In the genomic region with DNA sequence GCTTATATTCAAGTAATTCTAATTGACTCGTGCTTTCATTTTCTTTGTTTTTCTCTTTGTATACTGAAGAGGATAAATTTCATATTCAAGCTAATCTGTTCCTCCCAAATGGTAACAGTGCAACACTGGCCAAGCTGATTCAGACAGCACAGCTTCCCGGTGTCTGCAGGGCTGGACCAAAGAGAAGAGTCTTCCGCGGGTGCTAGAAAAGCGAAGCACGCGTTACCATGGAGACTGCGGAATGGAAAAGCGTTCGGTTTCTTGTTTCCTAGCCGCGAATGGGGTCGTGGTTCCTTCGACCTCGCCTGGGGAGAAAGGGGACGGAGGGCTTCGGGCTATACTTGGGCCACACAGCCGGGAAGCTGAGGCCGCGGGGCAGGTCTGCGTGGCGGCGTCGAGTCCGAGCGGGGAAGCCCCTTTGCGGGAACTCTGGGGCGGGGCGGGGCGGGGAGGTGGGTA, we compare ENCODE assay signal across 1 cellular context.
TF ChIP-seq lines count a peak whose summit lies in the region.

No MANE protein-coding gene starts in this region.

TF ChIP-seq in H1, 55 proteins besides CTCF, POLR2A, EP300 and RAD21 (continued from another document):
- TF ChIP-seq, protein P1, sequence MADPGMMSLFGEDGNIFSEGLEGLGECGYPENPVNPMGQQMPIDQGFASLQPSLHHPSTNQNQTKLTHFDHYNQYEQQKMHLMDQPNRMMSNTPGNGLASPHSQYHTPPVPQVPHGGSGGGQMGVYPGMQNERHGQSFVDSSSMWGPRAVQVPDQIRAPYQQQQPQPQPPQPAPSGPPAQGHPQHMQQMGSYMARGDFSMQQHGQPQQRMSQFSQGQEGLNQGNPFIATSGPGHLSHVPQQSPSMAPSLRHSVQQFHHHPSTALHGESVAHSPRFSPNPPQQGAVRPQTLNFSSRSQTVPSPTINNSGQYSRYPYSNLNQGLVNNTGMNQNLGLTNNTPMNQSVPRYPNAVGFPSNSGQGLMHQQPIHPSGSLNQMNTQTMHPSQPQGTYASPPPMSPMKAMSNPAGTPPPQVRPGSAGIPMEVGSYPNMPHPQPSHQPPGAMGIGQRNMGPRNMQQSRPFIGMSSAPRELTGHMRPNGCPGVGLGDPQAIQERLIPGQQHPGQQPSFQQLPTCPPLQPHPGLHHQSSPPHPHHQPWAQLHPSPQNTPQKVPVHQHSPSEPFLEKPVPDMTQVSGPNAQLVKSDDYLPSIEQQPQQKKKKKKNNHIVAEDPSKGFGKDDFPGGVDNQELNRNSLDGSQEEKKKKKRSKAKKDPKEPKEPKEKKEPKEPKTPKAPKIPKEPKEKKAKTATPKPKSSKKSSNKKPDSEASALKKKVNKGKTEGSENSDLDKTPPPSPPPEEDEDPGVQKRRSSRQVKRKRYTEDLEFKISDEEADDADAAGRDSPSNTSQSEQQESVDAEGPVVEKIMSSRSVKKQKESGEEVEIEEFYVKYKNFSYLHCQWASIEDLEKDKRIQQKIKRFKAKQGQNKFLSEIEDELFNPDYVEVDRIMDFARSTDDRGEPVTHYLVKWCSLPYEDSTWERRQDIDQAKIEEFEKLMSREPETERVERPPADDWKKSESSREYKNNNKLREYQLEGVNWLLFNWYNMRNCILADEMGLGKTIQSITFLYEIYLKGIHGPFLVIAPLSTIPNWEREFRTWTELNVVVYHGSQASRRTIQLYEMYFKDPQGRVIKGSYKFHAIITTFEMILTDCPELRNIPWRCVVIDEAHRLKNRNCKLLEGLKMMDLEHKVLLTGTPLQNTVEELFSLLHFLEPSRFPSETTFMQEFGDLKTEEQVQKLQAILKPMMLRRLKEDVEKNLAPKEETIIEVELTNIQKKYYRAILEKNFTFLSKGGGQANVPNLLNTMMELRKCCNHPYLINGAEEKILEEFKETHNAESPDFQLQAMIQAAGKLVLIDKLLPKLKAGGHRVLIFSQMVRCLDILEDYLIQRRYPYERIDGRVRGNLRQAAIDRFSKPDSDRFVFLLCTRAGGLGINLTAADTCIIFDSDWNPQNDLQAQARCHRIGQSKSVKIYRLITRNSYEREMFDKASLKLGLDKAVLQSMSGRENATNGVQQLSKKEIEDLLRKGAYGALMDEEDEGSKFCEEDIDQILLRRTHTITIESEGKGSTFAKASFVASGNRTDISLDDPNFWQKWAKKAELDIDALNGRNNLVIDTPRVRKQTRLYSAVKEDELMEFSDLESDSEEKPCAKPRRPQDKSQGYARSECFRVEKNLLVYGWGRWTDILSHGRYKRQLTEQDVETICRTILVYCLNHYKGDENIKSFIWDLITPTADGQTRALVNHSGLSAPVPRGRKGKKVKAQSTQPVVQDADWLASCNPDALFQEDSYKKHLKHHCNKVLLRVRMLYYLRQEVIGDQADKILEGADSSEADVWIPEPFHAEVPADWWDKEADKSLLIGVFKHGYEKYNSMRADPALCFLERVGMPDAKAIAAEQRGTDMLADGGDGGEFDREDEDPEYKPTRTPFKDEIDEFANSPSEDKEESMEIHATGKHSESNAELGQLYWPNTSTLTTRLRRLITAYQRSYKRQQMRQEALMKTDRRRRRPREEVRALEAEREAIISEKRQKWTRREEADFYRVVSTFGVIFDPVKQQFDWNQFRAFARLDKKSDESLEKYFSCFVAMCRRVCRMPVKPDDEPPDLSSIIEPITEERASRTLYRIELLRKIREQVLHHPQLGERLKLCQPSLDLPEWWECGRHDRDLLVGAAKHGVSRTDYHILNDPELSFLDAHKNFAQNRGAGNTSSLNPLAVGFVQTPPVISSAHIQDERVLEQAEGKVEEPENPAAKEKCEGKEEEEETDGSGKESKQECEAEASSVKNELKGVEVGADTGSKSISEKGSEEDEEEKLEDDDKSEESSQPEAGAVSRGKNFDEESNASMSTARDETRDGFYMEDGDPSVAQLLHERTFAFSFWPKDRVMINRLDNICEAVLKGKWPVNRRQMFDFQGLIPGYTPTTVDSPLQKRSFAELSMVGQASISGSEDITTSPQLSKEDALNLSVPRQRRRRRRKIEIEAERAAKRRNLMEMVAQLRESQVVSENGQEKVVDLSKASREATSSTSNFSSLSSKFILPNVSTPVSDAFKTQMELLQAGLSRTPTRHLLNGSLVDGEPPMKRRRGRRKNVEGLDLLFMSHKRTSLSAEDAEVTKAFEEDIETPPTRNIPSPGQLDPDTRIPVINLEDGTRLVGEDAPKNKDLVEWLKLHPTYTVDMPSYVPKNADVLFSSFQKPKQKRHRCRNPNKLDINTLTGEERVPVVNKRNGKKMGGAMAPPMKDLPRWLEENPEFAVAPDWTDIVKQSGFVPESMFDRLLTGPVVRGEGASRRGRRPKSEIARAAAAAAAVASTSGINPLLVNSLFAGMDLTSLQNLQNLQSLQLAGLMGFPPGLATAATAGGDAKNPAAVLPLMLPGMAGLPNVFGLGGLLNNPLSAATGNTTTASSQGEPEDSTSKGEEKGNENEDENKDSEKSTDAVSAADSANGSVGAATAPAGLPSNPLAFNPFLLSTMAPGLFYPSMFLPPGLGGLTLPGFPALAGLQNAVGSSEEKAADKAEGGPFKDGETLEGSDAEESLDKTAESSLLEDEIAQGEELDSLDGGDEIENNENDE (IDR thresholded peaks at IDR 0.05; ENCODE audit: insufficient replicate concordance, low read length), result no peak
- no peak for TF ChIP-seq TBP (IDR thresholded peaks at IDR 0.05; ENCODE audit: low read depth, low read length)
- TF ChIP-seq JUN (IDR thresholded peaks at IDR 0.05; ENCODE audit: low read depth, low read length), result no peak
- TF ChIP-seq MAFK (IDR thresholded peaks at IDR 0.05; ENCODE audit: low read depth, low read length), result no peak
- TF ChIP-seq ASH2L (IDR thresholded peaks at IDR 0.05; ENCODE audit: low read length), result peak; percentile 33
- TF ChIP-seq NRF1 (IDR thresholded peaks at IDR 0.05; ENCODE audit: low read depth, low read length), result no peak
- TF ChIP-seq, protein P2, sequence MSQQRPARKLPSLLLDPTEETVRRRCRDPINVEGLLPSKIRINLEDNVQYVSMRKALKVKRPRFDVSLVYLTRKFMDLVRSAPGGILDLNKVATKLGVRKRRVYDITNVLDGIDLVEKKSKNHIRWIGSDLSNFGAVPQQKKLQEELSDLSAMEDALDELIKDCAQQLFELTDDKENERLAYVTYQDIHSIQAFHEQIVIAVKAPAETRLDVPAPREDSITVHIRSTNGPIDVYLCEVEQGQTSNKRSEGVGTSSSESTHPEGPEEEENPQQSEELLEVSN (IDR thresholded peaks at IDR 0.05), result 0 out of 2 replicates have a peak, but pooled peaks have one; percentile 36
- no peak for TF ChIP-seq NANOG (IDR thresholded peaks at IDR 0.05; ENCODE audit: insufficient read depth, low read depth, low read length, poor library complexity, severe bottlenecking)
- TF ChIP-seq TAF7 (optimal IDR thresholded peaks at IDR 0.05; ENCODE audit: borderline replicate concordance, low read depth, low read length), result no peak
- TF ChIP-seq, protein P3, sequence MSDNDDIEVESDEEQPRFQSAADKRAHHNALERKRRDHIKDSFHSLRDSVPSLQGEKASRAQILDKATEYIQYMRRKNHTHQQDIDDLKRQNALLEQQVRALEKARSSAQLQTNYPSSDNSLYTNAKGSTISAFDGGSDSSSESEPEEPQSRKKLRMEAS (IDR thresholded peaks at IDR 0.05), result peak; percentile 26; the same call in 1 of the 2 replicates
- no peak for TF ChIP-seq SRF (IDR thresholded peaks at IDR 0.05; ENCODE audit: low read depth, low read length)
- TF ChIP-seq RBBP5 (IDR thresholded peaks at IDR 0.05; ENCODE audit: borderline replicate concordance, low read depth, low read length), result 0 out of 2 replicates have a peak, but pooled peaks have one; percentile 41
- no peak for TF ChIP-seq POU5F1 (IDR thresholded peaks at IDR 0.05; ENCODE audit: low read depth, low read length)
- TF ChIP-seq CTBP2 (IDR thresholded peaks at IDR 0.05; ENCODE audit: borderline replicate concordance, insufficient read depth, insufficient read length, low read length), result no peak
- TF ChIP-seq KDM4A (IDR thresholded peaks at IDR 0.05; ENCODE audit: low read depth, low read length, severe bottlenecking), result peak; percentile 48
